ENCODE assay signal across 1 cellular context in the genomic region with DNA sequence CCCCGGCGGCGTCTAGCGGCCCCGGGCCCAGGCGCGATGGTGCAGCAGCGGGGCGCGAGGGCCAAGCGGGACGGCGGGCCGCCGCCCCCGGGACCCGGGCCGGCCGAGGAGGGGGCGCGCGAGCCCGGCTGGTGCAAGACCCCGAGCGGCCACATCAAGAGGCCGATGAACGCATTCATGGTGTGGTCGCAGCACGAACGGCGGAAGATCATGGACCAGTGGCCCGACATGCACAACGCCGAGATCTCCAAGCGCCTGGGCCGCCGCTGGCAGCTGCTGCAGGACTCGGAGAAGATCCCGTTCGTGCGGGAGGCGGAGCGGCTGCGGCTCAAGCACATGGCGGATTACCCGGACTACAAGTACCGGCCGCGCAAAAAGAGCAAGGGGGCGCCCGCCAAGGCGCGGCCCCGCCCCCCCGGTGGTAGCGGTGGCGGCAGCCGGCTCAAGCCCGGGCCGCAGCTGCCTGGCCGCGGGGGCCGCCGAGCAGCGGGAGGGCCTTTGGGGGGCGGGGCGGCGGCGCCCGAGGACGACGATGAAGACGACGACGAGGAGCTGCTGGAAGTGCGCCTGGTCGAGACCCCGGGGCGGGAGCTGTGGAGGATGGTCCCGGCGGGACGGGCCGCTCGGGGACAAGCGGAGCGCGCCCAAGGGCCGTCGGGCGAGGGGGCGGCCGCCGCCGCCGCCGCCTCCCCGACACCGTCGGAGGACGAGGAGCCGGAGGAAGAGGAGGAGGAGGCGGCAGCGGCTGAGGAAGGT.
TF ChIP-seq lines count a peak whose summit lies in the region.

No MANE protein-coding gene starts in this region.

TF ChIP-seq in HepG2, 621 proteins besides CTCF, POLR2A, EP300 and RAD21 (continued from another document and continues in another):
- TF ChIP-seq AFF4 (CRISPR knock-in tag; IDR thresholded peaks at IDR 0.05) (no peak; the same call in 1 of the 2 replicates), JARID2 (CRISPR knock-in tag; IDR thresholded peaks at IDR 0.05; ENCODE audit: insufficient replicate concordance) (no peak), ARNTL (CRISPR knock-in tag; IDR thresholded peaks at IDR 0.05) (no peak), REPIN1 (CRISPR knock-in tag; IDR thresholded peaks at IDR 0.05; ENCODE audit: borderline replicate concordance, low read depth) (no peak), DNMT1 (CRISPR knock-in tag; IDR thresholded peaks at IDR 0.05) (no peak), RFX1 (IDR thresholded peaks at IDR 0.05) (no peak), MED8 (CRISPR knock-in tag; IDR thresholded peaks at IDR 0.05; ENCODE audit: insufficient replicate concordance) (peak; percentile 83), ERF (CRISPR knock-in tag; IDR thresholded peaks at IDR 0.05) (no peak), ZNF749 (CRISPR knock-in tag; IDR thresholded peaks at IDR 0.05; ENCODE audit: borderline replicate concordance) (peak; percentile 66; the same call in 1 of the 2 replicates), SKIL (CRISPR knock-in tag; IDR thresholded peaks at IDR 0.05; ENCODE audit: borderline replicate concordance) (no peak), NR1H2 (CRISPR knock-in tag; IDR thresholded peaks at IDR 0.05; ENCODE audit: borderline replicate concordance, low read depth) (no peak), FOXP1 (IDR thresholded peaks at IDR 0.05) (no peak), FOXP1 (CRISPR knock-in tag; IDR thresholded peaks at IDR 0.05) (no peak), ZNF282 (IDR thresholded peaks at IDR 0.05; ENCODE audit: partially characterized antibody) (no peak), TBP (CRISPR knock-in tag; IDR thresholded peaks at IDR 0.05) (no peak), ZBTB21 (CRISPR knock-in tag; IDR thresholded peaks at IDR 0.05) (no peak), KAT7 (CRISPR knock-in tag; IDR thresholded peaks at IDR 0.05; ENCODE audit: borderline replicate concordance) (no peak), ZNF503 (CRISPR knock-in tag; IDR thresholded peaks at IDR 0.05) (no peak), ZNF224 (CRISPR knock-in tag; IDR thresholded peaks at IDR 0.05) (no peak), SNAPC2 (CRISPR knock-in tag; IDR thresholded peaks at IDR 0.05) (no peak), ZNF562 (CRISPR knock-in tag; IDR thresholded peaks at IDR 0.05; ENCODE audit: borderline replicate concordance) (no peak), PCBP1 (IDR thresholded peaks at IDR 0.05; ENCODE audit: borderline replicate concordance, low read depth, low read length) (no peak), TCF7L2 (IDR thresholded peaks at IDR 0.05; ENCODE audit: low read depth, low read length) (no peak), ZNF678 (CRISPR knock-in tag; IDR thresholded peaks at IDR 0.05) (no peak), ZNF792 (CRISPR knock-in tag; IDR thresholded peaks at IDR 0.05) (no peak), DNMT3B (CRISPR knock-in tag; conservative IDR thresholded peaks at IDR 0.05) (no peak), LCORL (IDR thresholded peaks at IDR 0.05) (no peak), LCORL (CRISPR knock-in tag; IDR thresholded peaks at IDR 0.05) (no peak), ZNF773 (CRISPR knock-in tag; IDR thresholded peaks at IDR 0.05; ENCODE audit: borderline replicate concordance) (no peak), E2F5 (CRISPR knock-in tag; conservative IDR thresholded peaks at IDR 0.05) (peak; percentile 11; the same call in 1 of the 2 replicates), ZNF567 (CRISPR knock-in tag; IDR thresholded peaks at IDR 0.05; ENCODE audit: borderline replicate concordance) (peak; percentile 6; the same call in 1 of the 2 replicates), HHEX (CRISPR knock-in tag; IDR thresholded peaks at IDR 0.05) (no peak), JUND (CRISPR knock-in tag; IDR thresholded peaks at IDR 0.05) (no peak)
- TF ChIP-seq, protein P1, sequence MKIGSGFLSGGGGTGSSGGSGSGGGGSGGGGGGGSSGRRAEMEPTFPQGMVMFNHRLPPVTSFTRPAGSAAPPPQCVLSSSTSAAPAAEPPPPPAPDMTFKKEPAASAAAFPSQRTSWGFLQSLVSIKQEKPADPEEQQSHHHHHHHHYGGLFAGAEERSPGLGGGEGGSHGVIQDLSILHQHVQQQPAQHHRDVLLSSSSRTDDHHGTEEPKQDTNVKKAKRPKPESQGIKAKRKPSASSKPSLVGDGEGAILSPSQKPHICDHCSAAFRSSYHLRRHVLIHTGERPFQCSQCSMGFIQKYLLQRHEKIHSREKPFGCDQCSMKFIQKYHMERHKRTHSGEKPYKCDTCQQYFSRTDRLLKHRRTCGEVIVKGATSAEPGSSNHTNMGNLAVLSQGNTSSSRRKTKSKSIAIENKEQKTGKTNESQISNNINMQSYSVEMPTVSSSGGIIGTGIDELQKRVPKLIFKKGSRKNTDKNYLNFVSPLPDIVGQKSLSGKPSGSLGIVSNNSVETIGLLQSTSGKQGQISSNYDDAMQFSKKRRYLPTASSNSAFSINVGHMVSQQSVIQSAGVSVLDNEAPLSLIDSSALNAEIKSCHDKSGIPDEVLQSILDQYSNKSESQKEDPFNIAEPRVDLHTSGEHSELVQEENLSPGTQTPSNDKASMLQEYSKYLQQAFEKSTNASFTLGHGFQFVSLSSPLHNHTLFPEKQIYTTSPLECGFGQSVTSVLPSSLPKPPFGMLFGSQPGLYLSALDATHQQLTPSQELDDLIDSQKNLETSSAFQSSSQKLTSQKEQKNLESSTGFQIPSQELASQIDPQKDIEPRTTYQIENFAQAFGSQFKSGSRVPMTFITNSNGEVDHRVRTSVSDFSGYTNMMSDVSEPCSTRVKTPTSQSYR (CRISPR knock-in tag; IDR thresholded peaks at IDR 0.05; ENCODE audit: borderline replicate concordance), result 0 out of 2 replicates have a peak, but pooled peaks have one; percentile 8
- TF ChIP-seq, protein P2, sequence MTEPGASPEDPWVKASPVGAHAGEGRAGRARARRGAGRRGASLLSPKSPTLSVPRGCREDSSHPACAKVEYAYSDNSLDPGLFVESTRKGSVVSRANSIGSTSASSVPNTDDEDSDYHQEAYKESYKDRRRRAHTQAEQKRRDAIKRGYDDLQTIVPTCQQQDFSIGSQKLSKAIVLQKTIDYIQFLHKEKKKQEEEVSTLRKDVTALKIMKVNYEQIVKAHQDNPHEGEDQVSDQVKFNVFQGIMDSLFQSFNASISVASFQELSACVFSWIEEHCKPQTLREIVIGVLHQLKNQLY (CRISPR knock-in tag; IDR thresholded peaks at IDR 0.05), result no peak
- TF ChIP-seq, protein P3, sequence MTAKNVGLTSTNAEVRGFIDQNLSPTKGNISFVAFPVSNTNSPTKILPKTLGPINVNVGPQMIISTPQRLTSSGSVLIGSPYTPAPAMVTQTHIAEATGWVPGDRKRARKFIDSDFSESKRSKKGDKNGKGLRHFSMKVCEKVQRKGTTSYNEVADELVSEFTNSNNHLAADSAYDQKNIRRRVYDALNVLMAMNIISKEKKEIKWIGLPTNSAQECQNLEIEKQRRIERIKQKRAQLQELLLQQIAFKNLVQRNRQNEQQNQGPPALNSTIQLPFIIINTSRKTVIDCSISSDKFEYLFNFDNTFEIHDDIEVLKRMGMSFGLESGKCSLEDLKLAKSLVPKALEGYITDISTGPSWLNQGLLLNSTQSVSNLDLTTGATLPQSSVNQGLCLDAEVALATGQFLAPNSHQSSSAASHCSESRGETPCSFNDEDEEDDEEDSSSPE (CRISPR knock-in tag; IDR thresholded peaks at IDR 0.05), result no peak; the same call in 1 of the 2 replicates
- TF ChIP-seq, protein P4, sequence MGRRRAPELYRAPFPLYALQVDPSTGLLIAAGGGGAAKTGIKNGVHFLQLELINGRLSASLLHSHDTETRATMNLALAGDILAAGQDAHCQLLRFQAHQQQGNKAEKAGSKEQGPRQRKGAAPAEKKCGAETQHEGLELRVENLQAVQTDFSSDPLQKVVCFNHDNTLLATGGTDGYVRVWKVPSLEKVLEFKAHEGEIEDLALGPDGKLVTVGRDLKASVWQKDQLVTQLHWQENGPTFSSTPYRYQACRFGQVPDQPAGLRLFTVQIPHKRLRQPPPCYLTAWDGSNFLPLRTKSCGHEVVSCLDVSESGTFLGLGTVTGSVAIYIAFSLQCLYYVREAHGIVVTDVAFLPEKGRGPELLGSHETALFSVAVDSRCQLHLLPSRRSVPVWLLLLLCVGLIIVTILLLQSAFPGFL (CRISPR knock-in tag; IDR thresholded peaks at IDR 0.05), result no peak
- TF ChIP-seq, protein P5, sequence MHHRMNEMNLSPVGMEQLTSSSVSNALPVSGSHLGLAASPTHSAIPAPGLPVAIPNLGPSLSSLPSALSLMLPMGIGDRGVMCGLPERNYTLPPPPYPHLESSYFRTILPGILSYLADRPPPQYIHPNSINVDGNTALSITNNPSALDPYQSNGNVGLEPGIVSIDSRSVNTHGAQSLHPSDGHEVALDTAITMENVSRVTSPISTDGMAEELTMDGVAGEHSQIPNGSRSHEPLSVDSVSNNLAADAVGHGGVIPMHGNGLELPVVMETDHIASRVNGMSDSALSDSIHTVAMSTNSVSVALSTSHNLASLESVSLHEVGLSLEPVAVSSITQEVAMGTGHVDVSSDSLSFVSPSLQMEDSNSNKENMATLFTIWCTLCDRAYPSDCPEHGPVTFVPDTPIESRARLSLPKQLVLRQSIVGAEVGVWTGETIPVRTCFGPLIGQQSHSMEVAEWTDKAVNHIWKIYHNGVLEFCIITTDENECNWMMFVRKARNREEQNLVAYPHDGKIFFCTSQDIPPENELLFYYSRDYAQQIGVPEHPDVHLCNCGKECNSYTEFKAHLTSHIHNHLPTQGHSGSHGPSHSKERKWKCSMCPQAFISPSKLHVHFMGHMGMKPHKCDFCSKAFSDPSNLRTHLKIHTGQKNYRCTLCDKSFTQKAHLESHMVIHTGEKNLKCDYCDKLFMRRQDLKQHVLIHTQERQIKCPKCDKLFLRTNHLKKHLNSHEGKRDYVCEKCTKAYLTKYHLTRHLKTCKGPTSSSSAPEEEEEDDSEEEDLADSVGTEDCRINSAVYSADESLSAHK (CRISPR knock-in tag; IDR thresholded peaks at IDR 0.05; ENCODE audit: borderline replicate concordance), result no peak
